ENCODE assay signal across 8 cellular contexts in genomic region chr1:150281758-150282557, GRCh38. TPM values are rescaled to one million over a fixed set of nuclear protein-coding genes. Genes with fewer than 3 reads are reported as not detected.
DNase-seq lines count a peak whose midpoint lies in the region; ATAC-seq and TF ChIP-seq lines count a peak whose summit lies in the region.

Gene CIART (plus strand): TSS chr1:150282554. CDS start chr1:150283268, 714 bp downstream.

- no peaks in the 10 kb centered on the region for H3K79me2 ChIP-seq in trophoblast cell (ENCODE audit: control insufficient read depth, insufficient read depth, low read length, poor library complexity)

- peak; percentile 60 to 84 for TF ChIP-seq EP300 in tibial nerve (IDR thresholded peaks at IDR 0.05)

- H3K4ac ChIP-seq in trophoblast cell (ENCODE audit: low read depth, low read length) = no peak within 1 kb of the TSS

- H3K9ac ChIP-seq in BLaER1 (peak within 1 kb of the TSS; percentile 23; the same call in 1 of the 2 replicates), trophoblast cell (ENCODE audit: low read length) (no peak within 1 kb of the TSS)

- H3K27ac ChIP-seq in BLaER1 (no peak within 1 kb of the TSS), left ventricle myocardium inferior (replicated peaks) (peak within 1 kb of the TSS; percentile 95), trophoblast cell (ENCODE audit: low read depth, low read length) (no peak within 1 kb of the TSS), tibial nerve (peak within 1 kb of the TSS; percentile 78 to 90 (median 88))

- H2BK120ac ChIP-seq in trophoblast cell (ENCODE audit: insufficient read depth, low read length, poor library complexity) = no peak within 1 kb of the TSS

- H3K36me3 ChIP-seq in BLaER1 (peaks cover 3% of the 10 kb centered on the region; the same call in 1 of the 2 replicates), left ventricle myocardium inferior (peaks cover 26% of the 10 kb centered on the region), trophoblast cell (ENCODE audit: control insufficient read depth in 1 of 2, insufficient read depth in 2 of 2, low read length in 2 of 2) (no peaks in the 10 kb centered on the region), tibial nerve (peaks cover 0 to 24% (median 0%) of the 10 kb centered on the region in 3 donors)

- H3K79me1 ChIP-seq in trophoblast cell (ENCODE audit: low read length) = no peaks in the 10 kb centered on the region

- H2AK5ac ChIP-seq in trophoblast cell (ENCODE audit: low read length) = no peak within 1 kb of the TSS

- TF ChIP-seq POLR2A in tibial nerve (IDR thresholded peaks at IDR 0.05) = no peak

- H3K27me3 Mint-ChIP-seq in T-helper 17 cell = no peaks in the 10 kb centered on the region

- H3K23ac ChIP-seq in trophoblast cell (ENCODE audit: low read length) = no peak within 1 kb of the TSS

- peaks cover 7% of the 10 kb centered on the region for H3K36me3 Mint-ChIP-seq in T-helper 17 cell (ENCODE audit: low read depth)

- H3K27ac Mint-ChIP-seq in T-helper 17 cell = peak within 1 kb of the TSS; percentile 94

- H2BK12ac ChIP-seq in trophoblast cell (ENCODE audit: low read length) = peak within 1 kb of the TSS; percentile 24

- no peaks in the 10 kb centered on the region for H3K9me3 ChIP-seq in BLaER1
- H3K9me3 ChIP-seq in T-helper 17 cell (ENCODE audit: control insufficient read depth, low read length, poor library complexity, severe bottlenecking) = no peaks in the 10 kb centered on the region
- no peaks in the 10 kb centered on the region for H3K9me3 ChIP-seq in left ventricle myocardium inferior (replicated peaks)
- peaks cover 11% of the 10 kb centered on the region for H3K9me3 ChIP-seq in trophoblast cell (ENCODE audit: insufficient read depth, low read depth, low read length)
- no peaks in the 10 kb centered on the region for H3K9me3 ChIP-seq in tibial nerve

- H4K8ac ChIP-seq in trophoblast cell (ENCODE audit: low read depth, low read length) = peak within 1 kb of the TSS; percentile 55

- intact Hi-C loops in left ventricle myocardium inferior (cut with micrococcal nuclease) = no loop called here

- H3K4me2 ChIP-seq in BLaER1 (peak within 1 kb of the TSS; percentile 62), trophoblast cell (ENCODE audit: low read length) (peak within 1 kb of the TSS; percentile 54)

- no peak for TF ChIP-seq CTCF in left ventricle myocardium inferior (IDR thresholded peaks at IDR 0.05; ENCODE audit: borderline replicate concordance)
- no peak for TF ChIP-seq CTCF in tibial nerve (IDR thresholded peaks at IDR 0.05)

- no peak within 1 kb of the TSS for H3K14ac ChIP-seq in trophoblast cell (ENCODE audit: low read length)

- peaks cover 10% of the 10 kb centered on the region for H3K4me1 ChIP-seq in BLaER1
- H3K4me1 ChIP-seq in left ventricle myocardium inferior = peaks cover 43% of the 10 kb centered on the region
- H3K4me1 ChIP-seq in trophoblast cell (ENCODE audit: control insufficient read depth in 1 of 2, insufficient read depth in 2 of 2, low read length in 2 of 2) = peaks cover 7 to 16% of the 10 kb centered on the region in 2 experiments
- H3K4me1 ChIP-seq in tibial nerve = peaks cover 0 to 26% (median 9%) of the 10 kb centered on the region in 4 donors

- peak; percentile 99 for DNase-seq in NCI-H128 (lab: John Stamatoyannopoulos, UW; ENCODE audit: unreplicated experiment)
- DNase-seq in T-helper 17 cell = peak; percentile 67 to 73 (median 71)
- DNase-seq in anterior cingulate cortex (lab: John Stamatoyannopoulos, UW) = peak; percentile 66 to 98 (median 94)
- peak; percentile 92 for DNase-seq in left ventricle myocardium inferior
- DNase-seq in trophoblast cell = peak in 1 of 2 donors; percentile 23
- peak; percentile 92 to 96 for DNase-seq in tibial nerve (ENCODE audit: low spot score in 2 of 2)

- H4K91ac ChIP-seq in trophoblast cell (ENCODE audit: low read depth, low read length) = no peak within 1 kb of the TSS

- no peak within 1 kb of the TSS for H4K12ac ChIP-seq in trophoblast cell (ENCODE audit: low read depth, low read length)

- H2AFZ ChIP-seq in trophoblast cell (ENCODE audit: insufficient read depth, low read length, poor library complexity) = peak within 1 kb of the TSS; percentile 43

- no CpG with 5 or more reads among the region's 46 CpGs for WGBS in trophoblast cell (ENCODE audit: extremely low coverage, insufficient coverage, insufficient read length)
- 1% methylated on average over 44 to 46 of the region's 46 CpGs for WGBS in tibial nerve, 2 donors

- H3K18ac ChIP-seq in trophoblast cell (ENCODE audit: low read length) = peak within 1 kb of the TSS; percentile 2

- ATAC-seq in GM21786 (IDR thresholded peaks at IDR 0.05; ENCODE audit: unreplicated experiment) (peak; percentile 56), T-helper 17 cell (peak; percentile 93)

- H3K27me3 ChIP-seq in BLaER1 = peaks cover 13% of the 10 kb centered on the region; the same call in 1 of the 2 replicates
- H3K27me3 ChIP-seq in left ventricle myocardium inferior (ENCODE audit: low read depth) = no peaks in the 10 kb centered on the region
- peaks cover 17% of the 10 kb centered on the region for H3K27me3 ChIP-seq in trophoblast cell (ENCODE audit: insufficient read depth, low read length)
- H3K27me3 ChIP-seq in tibial nerve = no peaks in the 10 kb centered on the region

- peaks cover 22% of the 10 kb centered on the region for H3K4me1 Mint-ChIP-seq in T-helper 17 cell

- peak within 1 kb of the TSS; percentile 46 for H3K4me3 ChIP-seq in BLaER1
- peak within 1 kb of the TSS; percentile 76 for H3K4me3 ChIP-seq in left ventricle myocardium inferior
- peak within 1 kb of the TSS; percentile 31 for H3K4me3 ChIP-seq in trophoblast cell (ENCODE audit: low read depth, low read length)
- peak within 1 kb of the TSS; percentile 40 to 68 (median 54) for H3K4me3 ChIP-seq in tibial nerve

- H3K4me3 Mint-ChIP-seq in T-helper 17 cell = peak within 1 kb of the TSS; percentile 83

- H2BK5ac ChIP-seq in trophoblast cell (ENCODE audit: low read depth, low read length, poor library complexity) = no peak within 1 kb of the TSS

- H4K20me1 ChIP-seq in BLaER1 = no peaks in the 10 kb centered on the region

RNA-seq across cellular contexts. Expression of gene CIART, which starts in this region (rescaled TPM):
- total RNA-seq in T-helper 17 cell (1 to 10 TPM; 3.6 to 4.5 TPM), left ventricle myocardium inferior (8.7 TPM), tibial nerve (10 to 100 TPM in 1 of 4 donors, 1 to 10 TPM in 3; 2.7 to 12.8 (median 6.4) TPM)
- polyA plus RNA-seq in trophoblast cell (2013) = 0.79 and 0.83 TPM in 2 replicates

Comparison
In these comparisons a context has a peak if more than half of its experiments do, and no peak if none do; other contexts are left out.
1. H3K27ac ChIP-seq: peak in left ventricle myocardium inferior (single experiment) and tibial nerve (4 of 4); none in BLaER1 (single experiment) and trophoblast cell (single experiment).
2. Peak in every context shown above with its lines, with median percentiles within 50 percentile points of each other: H3K4me3 ChIP-seq.